Comparison of ENCODE assay signal across 8 cellular contexts in genomic region chr2:179274749-179275148, GRCh38. TPM values are rescaled to one million over a fixed set of nuclear protein-coding genes. Genes with fewer than 3 reads are reported as not detected.
DNase-seq lines count a peak whose midpoint lies in the region; ATAC-seq lines count a peak whose summit lies in the region.

No MANE protein-coding gene starts in this region.

- peaks cover 3% of the 10 kb centered on the region for H3K79me1 ChIP-seq in trophoblast cell (ENCODE audit: low read length)

- no peak overlapping the region for H4K12ac ChIP-seq in trophoblast cell (ENCODE audit: low read depth, low read length)

- no peak overlapping the region for H3K4me2 ChIP-seq in trophoblast cell (ENCODE audit: low read length)

- H4K91ac ChIP-seq in trophoblast cell (ENCODE audit: low read depth, low read length): no peak overlapping the region

- no peaks in the 10 kb centered on the region for H3K36me3 ChIP-seq in trophoblast cell (ENCODE audit: control insufficient read depth in 1 of 2, insufficient read depth in 2 of 2, low read length in 2 of 2)

- H3K27me3 ChIP-seq in trophoblast cell (ENCODE audit: insufficient read depth, low read length): no peaks in the 10 kb centered on the region

- no peak overlapping the region for H3K4me3 ChIP-seq in trophoblast cell (ENCODE audit: low read depth, low read length)

- no peak overlapping the region for H3K9ac ChIP-seq in trophoblast cell (ENCODE audit: low read length)

- H3K79me2 ChIP-seq in trophoblast cell (ENCODE audit: control insufficient read depth, insufficient read depth, low read length, poor library complexity): peaks cover 1% of the 10 kb centered on the region

- H2AK5ac ChIP-seq in trophoblast cell (ENCODE audit: low read length): no peak overlapping the region

- H4K8ac ChIP-seq in trophoblast cell (ENCODE audit: low read depth, low read length): no peak overlapping the region

- no peaks in the 10 kb centered on the region for H3K9me3 ChIP-seq in trophoblast cell (ENCODE audit: insufficient read depth, low read depth, low read length)

- no peak overlapping the region for H2BK5ac ChIP-seq in trophoblast cell (ENCODE audit: low read depth, low read length, poor library complexity)

- ATAC-seq in GM19324 (IDR thresholded peaks at IDR 0.05; ENCODE audit: low FRiP score, unreplicated experiment) (peak; percentile 94), HG02798 (IDR thresholded peaks at IDR 0.05; ENCODE audit: poor library complexity, unreplicated experiment) (peak; percentile 95)

- H3K18ac ChIP-seq in trophoblast cell (ENCODE audit: low read length): no peak overlapping the region

- H3K4ac ChIP-seq in trophoblast cell (ENCODE audit: low read depth, low read length): no peak overlapping the region

- no peak overlapping the region for H2AFZ ChIP-seq in trophoblast cell (ENCODE audit: insufficient read depth, low read length, poor library complexity)

- H3K23ac ChIP-seq in trophoblast cell (ENCODE audit: low read length): no peak overlapping the region

- H3K4me1 ChIP-seq in trophoblast cell (ENCODE audit: control insufficient read depth in 1 of 2, insufficient read depth in 2 of 2, low read length in 2 of 2): peaks cover 0 to 3% of the 10 kb centered on the region in 2 experiments

- H3K14ac ChIP-seq in trophoblast cell (ENCODE audit: low read length): no peak overlapping the region

- no peak overlapping the region for H3K27ac ChIP-seq in trophoblast cell (ENCODE audit: low read depth, low read length)

- DNase-seq in NCI-H2029 (lab: John Stamatoyannopoulos, UW) (peak; percentile 55), trophoblast cell (no peak), NCI-H1694 (lab: John Stamatoyannopoulos, UW) (no peak), amygdala (lab: John Stamatoyannopoulos, UW) (no peak), NCI-H748 (lab: John Stamatoyannopoulos, UW; ENCODE audit: unreplicated experiment) (no peak)
- DNase-seq in activated CD4-positive, alpha-beta T cell treated with anti-CD3 and anti-CD28 coated beads for 48 hours: no peak

- peak overlapping the region; percentile 17 for H2BK12ac ChIP-seq in trophoblast cell (ENCODE audit: low read length)

- peak overlapping the region; percentile 17 for H2BK120ac ChIP-seq in trophoblast cell (ENCODE audit: insufficient read depth, low read length, poor library complexity)

- no CpG with 5 or more reads among the region's 2 CpGs for WGBS in trophoblast cell (ENCODE audit: extremely low coverage, insufficient coverage, insufficient read length)

RNA-seq across cellular contexts. Expression of gene SESTD1, which starts 10.1 kb away (rescaled TPM):
- polyA plus RNA-seq in trophoblast cell (2013): 84.1 and 90.7 TPM in 2 replicates
